ENCODE assay signal across 15 cellular contexts in the genomic region with DNA sequence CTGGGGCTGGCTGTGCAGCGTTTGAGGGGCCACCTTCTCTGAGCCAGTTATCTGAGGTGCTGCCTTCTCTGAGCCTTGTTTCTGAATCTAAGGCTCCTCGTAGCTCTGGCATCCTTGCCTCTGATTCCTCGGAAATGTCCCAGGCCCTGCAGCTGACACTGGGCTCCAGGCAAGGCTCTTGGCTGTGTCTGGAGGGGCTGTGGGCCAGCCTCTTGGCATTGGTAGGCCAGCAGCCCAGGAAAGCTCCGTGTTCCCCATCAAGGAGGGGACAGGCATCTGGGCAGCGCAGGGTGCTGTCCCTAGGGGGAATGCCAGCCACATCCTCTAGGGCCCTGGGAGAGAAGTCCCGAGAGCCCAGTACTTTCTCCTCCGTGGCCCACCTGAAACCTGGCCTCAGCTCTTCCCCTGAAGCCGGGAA. TPM values are rescaled to one million over a fixed set of nuclear protein-coding genes. Genes with fewer than 3 reads are reported as not detected.
A peak's percentile ranks its signal among the peaks of the same experiment; 100 is the strongest.
DNase-seq lines count a peak whose midpoint lies in the region; ATAC-seq, FAIRE-seq and TF ChIP-seq lines count a peak whose summit lies in the region.
"Had no signal": no experiment of that assay in that cellular context is flagged by ENCODE, and none has a peak within 500 bp of the region (broad histone marks: within the 10 kb centered on the region; RNA-seq: fewer than 3 reads in every experiment).

No MANE protein-coding gene starts in this region.

- intact Hi-C loops in CD4-positive, alpha-beta memory T cell (cut with micrococcal nuclease) = no loop called here
- intact Hi-C loops in ascending aorta (cut with DNase I) = no loop called here
- intact Hi-C loops in left lung (cut with DNase I) = loop anchor here in 1 of 2 donors (10.0 kb wide), 1 partner anchor 182 kb away; no protein-coding TSS in a partner anchor

- H3K36me3 Mint-ChIP-seq in CD4-positive, alpha-beta memory T cell = no peaks in the 10 kb centered on the region

- DNase-seq in CD4-positive, alpha-beta memory T cell = no peak
- DNase-seq in ascending aorta (ENCODE audit: low spot score in 2 of 2) = peak in 1 of 2 donors; percentile 61
- DNase-seq in left lung = peak; percentile 28 to 67
- no peak for DNase-seq in ureter (ENCODE audit: low spot score)
- no peak for DNase-seq in GM12892 (ENCODE audit: insufficient read length)
- no peak for DNase-seq in mucosa of gallbladder (ENCODE audit: low spot score)
- DNase-seq: heart right ventricle, NCI-H1694 treated with DMSO at 0.1 percent for 48 hours, NCI-H524 treated with DMSO at 0.1 percent for 48 hours, T-helper 2 cell had no signal

- no peaks in the 10 kb centered on the region for H3K9me3 Mint-ChIP-seq in CD4-positive, alpha-beta memory T cell

- TF ChIP-seq CTCF in ascending aorta (IDR thresholded peaks at IDR 0.05) (no peak), left lung (IDR thresholded peaks at IDR 0.05) (no peak)

- peak overlapping the region in 1 of 7 donors; percentile 42 for H3K27ac Mint-ChIP-seq in CD4-positive, alpha-beta memory T cell
- H3K27ac Mint-ChIP-seq: progenitor cell of endocrine pancreas had no signal

- H3K27me3 ChIP-seq in CD4-positive, alpha-beta memory T cell (ENCODE audit: insufficient read depth, low read length) = no peaks in the 10 kb centered on the region
- H3K27me3 ChIP-seq in ascending aorta = no peaks in the 10 kb centered on the region
- H3K27me3 ChIP-seq in left lung = no peaks in the 10 kb centered on the region
- H3K27me3 ChIP-seq: heart right ventricle had no signal

- H3K4me1 Mint-ChIP-seq in CD4-positive, alpha-beta memory T cell = peaks cover 21 to 45% (median 33%) of the 10 kb centered on the region in 4 donors

- TF ChIP-seq POLR2A in GM12892 (IDR thresholded peaks at IDR 0.05; ENCODE audit: low read depth, low read length) = no peak

- no peaks in the 10 kb centered on the region for H3K9me3 ChIP-seq in CD4-positive, alpha-beta memory T cell (ENCODE audit: control insufficient read depth in 1 of 2, low read length in 2 of 2)
- H3K9me3 ChIP-seq in ascending aorta (no peaks in the 10 kb centered on the region), left lung (no peaks in the 10 kb centered on the region)

- H3K36me3 ChIP-seq in CD4-positive, alpha-beta memory T cell (ENCODE audit: insufficient read depth, low read length) = no peaks in the 10 kb centered on the region
- H3K36me3 ChIP-seq in ascending aorta = no peaks in the 10 kb centered on the region
- no peaks in the 10 kb centered on the region for H3K36me3 ChIP-seq in left lung
- H3K36me3 ChIP-seq: heart right ventricle had no signal

- FAIRE-seq in GM12892 (lab: Jason Lieb, UNC) = no peak
- FAIRE-seq: endothelial cell of umbilical vein had no signal

- POLR2A ChIA-PET in CD4-positive, alpha-beta memory T cell (lab: Charles Lee; ENCODE audit: partially characterized antibody) = no interaction called here

- peaks cover 36% of the 10 kb centered on the region for H3K4me1 ChIP-seq in CD4-positive, alpha-beta memory T cell (ENCODE audit: insufficient read depth, low read length)
- H3K4me1 ChIP-seq in ascending aorta (peaks cover 0 to 17% of the 10 kb centered on the region in 2 donors), left lung (peaks cover 4 to 35% of the 10 kb centered on the region in 2 donors)

- ATAC-seq in left lung (no peak), HG03025 (IDR thresholded peaks at IDR 0.05; ENCODE audit: low FRiP score, unreplicated experiment) (no peak)
- ATAC-seq: activated CD4-positive, CD25-positive, alpha-beta regulatory T cell treated with anti-CD3 and anti-CD28 coated beads, Interleukin-2, amount 50 U/mL, for 24 hours; heart right ventricle had no signal

- H3K27me3 Mint-ChIP-seq in CD4-positive, alpha-beta memory T cell = no peaks in the 10 kb centered on the region

- no peak overlapping the region for H3K4me3 Mint-ChIP-seq in CD4-positive, alpha-beta memory T cell

- H3K4me3 ChIP-seq in CD4-positive, alpha-beta memory T cell (ENCODE audit: low read length in 2 of 2) = no peak overlapping the region
- H3K4me3 ChIP-seq in ascending aorta = no peak overlapping the region
- no peak overlapping the region for H3K4me3 ChIP-seq in left lung
- no peak overlapping the region for H3K4me3 ChIP-seq in skin epidermis
- H3K4me3 ChIP-seq: heart right ventricle had no signal

- H3K27ac ChIP-seq in CD4-positive, alpha-beta memory T cell (ENCODE audit: low read depth, low read length) = peak overlapping the region; percentile 75
- peak overlapping the region; percentile 69 to 78 for H3K27ac ChIP-seq in ascending aorta
- peak overlapping the region; percentile 48 to 70 for H3K27ac ChIP-seq in left lung
- peak overlapping the region in 20 of 21 experiments; percentile 76 to 98 (median 89) for H3K27ac ChIP-seq in skin epidermis

- CTCF ChIA-PET in CD4-positive, alpha-beta memory T cell (lab: Charles Lee; ENCODE audit: partially characterized antibody) = interaction anchor here (1.0 to 9.9 kb wide), 4 partner anchors 13 to 41 kb away, joined by 3 to 91 read pairs (median 30); a partner anchor contains a TSS

RNA-seq across cellular contexts. Expression of a gene that starts 40.7 kb away (rescaled TPM):
- 10 to 100 TPM; 23.5 to 23.9 TPM for total RNA-seq in CD4-positive, alpha-beta memory T cell
- 10 to 100 TPM in 1 of 2 donors, 1 to 10 TPM in 1; 4.1 to 12.2 TPM for polyA plus RNA-seq in CD4-positive, alpha-beta memory T cell
- total RNA-seq in ascending aorta (58.5 TPM), left lung (10 to 100 TPM; 22.0 to 22.1 TPM), ureter (41.1 TPM), mucosa of gallbladder (14.8 TPM)
- polyA plus RNA-seq in GM12892 (2012; ENCODE audit: missing spikeins) = 10.7 TPM

Comparison
In these comparisons a context has a peak if more than half of its experiments do, and no peak if none do; other contexts are left out.
1. DNase-seq: peak in left lung (2 of 2); none in CD4-positive, alpha-beta memory T cell (0 of 5), ureter (single experiment), GM12892 (single experiment) and mucosa of gallbladder (single experiment).
2. Peak in every context shown above with its lines, with median percentiles within 50 percentile points of each other: H3K27ac ChIP-seq.